Comparison of ENCODE assay signal across 9 cellular contexts in genomic region chr10:78543749-78544446, GRCh38.
DNase-seq lines count a peak whose midpoint lies in the region; ATAC-seq and TF ChIP-seq lines count a peak whose summit lies in the region.
"Had no signal": no experiment of that assay in that cellular context is flagged by ENCODE, and none has a peak within 500 bp of the region (broad histone marks: within the 10 kb centered on the region; RNA-seq: fewer than 3 reads in every experiment).

No MANE protein-coding gene starts in this region.

- H3K27ac Mint-ChIP-seq in activated T-cell treated with anti-CD3 and anti-CD28 coated beads, Interleukin-2, amount 50 U/mL, for 72 hours = no peak overlapping the region
- H3K27ac Mint-ChIP-seq in nephron (peak overlapping the region; percentile 88 to 95 (median 94)), Caco-2 (ENCODE audit: unreplicated experiment) (no peak overlapping the region)
- H3K27ac Mint-ChIP-seq: CD4-positive, alpha-beta memory T cell had no signal

- peaks cover 0 to 37% (median 26%) of the 10 kb centered on the region in 4 donors for H3K4me1 ChIP-seq in tibial nerve
- H3K4me1 ChIP-seq in Caco-2 = peaks cover 19% of the 10 kb centered on the region

- no peak overlapping the region for H3K4me3 Mint-ChIP-seq in activated T-cell treated with anti-CD3 and anti-CD28 coated beads, Interleukin-2, amount 50 U/mL, for 72 hours
- H3K4me3 Mint-ChIP-seq in activated T-cell treated with anti-CD3 and anti-CD28 coated beads, Interleukin-2, amount 50 U/mL, for 4 hours = no peak overlapping the region
- peak overlapping the region in 1 of 3 experiments; percentile 12 for H3K4me3 Mint-ChIP-seq in nephron
- H3K4me3 Mint-ChIP-seq in Caco-2 (ENCODE audit: unreplicated experiment) = no peak overlapping the region
- H3K4me3 Mint-ChIP-seq: CD4-positive, alpha-beta memory T cell had no signal

- H3K4me3 ChIP-seq in fibroblast of the aortic adventitia (ENCODE audit: low read depth, low read length) (no peak overlapping the region), tibial nerve (no peak overlapping the region), Caco-2 (ENCODE audit: low read depth, low read length) (no peak overlapping the region)

- H3K36me3 ChIP-seq in tibial nerve = no peaks in the 10 kb centered on the region
- no peaks in the 10 kb centered on the region for H3K36me3 ChIP-seq in Caco-2 (ENCODE audit: control insufficient read depth, insufficient read depth, low read length)

- intact Hi-C loops in Caco-2 (cut with micrococcal nuclease; ENCODE audit: unreplicated experiment) = no loop called here

- peaks cover 10% of the 10 kb centered on the region for H3K4me1 Mint-ChIP-seq in activated T-cell treated with anti-CD3 and anti-CD28 coated beads, Interleukin-2, amount 50 U/mL, for 72 hours (ENCODE audit: low read depth)
- H3K4me1 Mint-ChIP-seq in activated T-cell treated with anti-CD3 and anti-CD28 coated beads, Interleukin-2, amount 50 U/mL, for 4 hours (ENCODE audit: low read depth) = peaks cover 8% of the 10 kb centered on the region
- H3K4me1 Mint-ChIP-seq in nephron = peaks cover 68% of the 10 kb centered on the region
- H3K4me1 Mint-ChIP-seq in Caco-2 (ENCODE audit: low read depth, unreplicated experiment) = peaks cover 25% of the 10 kb centered on the region

- H3K27me3 ChIP-seq in tibial nerve (no peaks in the 10 kb centered on the region), Caco-2 (replicated peaks; ENCODE audit: control insufficient read depth, insufficient read depth, low read length) (no peaks in the 10 kb centered on the region)

- peak; percentile 55 to 65 for ATAC-seq in activated T-cell treated with anti-CD3 and anti-CD28 coated beads, Interleukin-2, amount 50 U/mL, for 72 hours (replicated peaks in 1 of 2)
- ATAC-seq in activated T-cell treated with anti-CD3 and anti-CD28 coated beads, Interleukin-2, amount 50 U/mL, for 4 hours = no peak
- ATAC-seq in HG03045 (IDR thresholded peaks at IDR 0.05; ENCODE audit: unreplicated experiment) (no peak), GM18505 (IDR thresholded peaks at IDR 0.05; ENCODE audit: unreplicated experiment) (no peak)

- H3K9me3 ChIP-seq in tibial nerve = no peaks in the 10 kb centered on the region
- H3K9me3 ChIP-seq in Caco-2 = 0 out of 2 replicates have a peak, but pooled peaks cover 2% of the 10 kb centered on the region

- CTCF ChIA-PET in Caco-2 (lab: Charles Lee) = no interaction called here

- peak overlapping the region in 3 of 4 donors; percentile 9 to 81 (median 77) for H3K27ac ChIP-seq in tibial nerve

- peaks cover 0 to 2% of the 10 kb centered on the region in 2 donors for H3K9me3 Mint-ChIP-seq in activated T-cell treated with anti-CD3 and anti-CD28 coated beads, Interleukin-2, amount 50 U/mL, for 72 hours
- H3K9me3 Mint-ChIP-seq in activated T-cell treated with anti-CD3 and anti-CD28 coated beads, Interleukin-2, amount 50 U/mL, for 4 hours = no peaks in the 10 kb centered on the region
- H3K9me3 Mint-ChIP-seq in nephron (no peaks in the 10 kb centered on the region), Caco-2 (ENCODE audit: unreplicated experiment) (no peaks in the 10 kb centered on the region)

- DNase-seq in activated T-cell treated with anti-CD3 and anti-CD28 coated beads, Interleukin-2, amount 50 U/mL, for 72 hours = no peak
- DNase-seq in activated T-cell treated with anti-CD3 and anti-CD28 coated beads, Interleukin-2, amount 50 U/mL, for 4 hours = no peak
- DNase-seq in fibroblast of the aortic adventitia (ENCODE audit: low read depth) = peak; percentile 98
- peak; percentile 63 to 83 for DNase-seq in tibial nerve (ENCODE audit: low spot score in 2 of 2)
- DNase-seq in Caco-2 = no peak
- DNase-seq: CD4-positive, alpha-beta memory T cell had no signal

- TF ChIP-seq POLR2A in tibial nerve (IDR thresholded peaks at IDR 0.05) = no peak
- no peak for TF ChIP-seq POLR2A in GM18505 (IDR thresholded peaks at IDR 0.05; ENCODE audit: borderline replicate concordance, extremely low read depth, insufficient read depth, insufficient read length)

- WGBS in tibial nerve, 2 donors = 21 to 37% methylated on average over 11 of the region's 11 CpGs

- POLR2A ChIA-PET in Caco-2 (lab: Charles Lee) = no interaction called here

- peaks cover 8% of the 10 kb centered on the region for H3K27me3 Mint-ChIP-seq in activated T-cell treated with anti-CD3 and anti-CD28 coated beads, Interleukin-2, amount 50 U/mL, for 72 hours (ENCODE audit: low read depth)
- peaks cover 18% of the 10 kb centered on the region for H3K27me3 Mint-ChIP-seq in activated T-cell treated with anti-CD3 and anti-CD28 coated beads, Interleukin-2, amount 50 U/mL, for 4 hours (ENCODE audit: low read depth)
- H3K27me3 Mint-ChIP-seq in nephron (ENCODE audit: low read depth) (peaks cover 20% of the 10 kb centered on the region), Caco-2 (ENCODE audit: insufficient read depth, unreplicated experiment) (no peaks in the 10 kb centered on the region)

- H3K36me3 Mint-ChIP-seq in activated T-cell treated with anti-CD3 and anti-CD28 coated beads, Interleukin-2, amount 50 U/mL, for 72 hours (ENCODE audit: insufficient read depth in 2 of 2) = no peaks in the 10 kb centered on the region
- no peaks in the 10 kb centered on the region for H3K36me3 Mint-ChIP-seq in activated T-cell treated with anti-CD3 and anti-CD28 coated beads, Interleukin-2, amount 50 U/mL, for 4 hours (ENCODE audit: insufficient read depth)
- H3K36me3 Mint-ChIP-seq in nephron (ENCODE audit: low read depth) (no peaks in the 10 kb centered on the region), Caco-2 (ENCODE audit: insufficient read depth, unreplicated experiment) (peaks cover 6% of the 10 kb centered on the region)
- H3K36me3 Mint-ChIP-seq: CD4-positive, alpha-beta memory T cell had no signal

- TF ChIP-seq CTCF in fibroblast of the aortic adventitia (IDR thresholded peaks at IDR 0.05; ENCODE audit: insufficient read depth, low read length) = no peak
- no peak for TF ChIP-seq CTCF in nephron (IDR thresholded peaks at IDR 0.05; ENCODE audit: unreplicated experiment in 3 of 3)
- no peak for TF ChIP-seq CTCF in tibial nerve (IDR thresholded peaks at IDR 0.05)
- TF ChIP-seq CTCF in Caco-2 (IDR thresholded peaks at IDR 0.05; ENCODE audit: insufficient read depth in 1 of 2, low read depth in 1 of 2, low read length in 1 of 2, severe bottlenecking in 1 of 2, unreplicated experiment in 1 of 2) = no peak

- TF ChIP-seq EP300 in tibial nerve (IDR thresholded peaks at IDR 0.05) = peak in 1 of 2 donors; percentile 97

- BruUV-seq in Caco-2 (replicated peaks; lab: Mats Ljungman, UMichigan) = no TSS peak

Comparison
In these comparisons a context has a peak if more than half of its experiments do, and no peak if none do; other contexts are left out.
1. ATAC-seq: peak in activated T-cell treated with anti-CD3 and anti-CD28 coated beads, Interleukin-2, amount 50 U/mL, for 72 hours (2 of 2); none in activated T-cell treated with anti-CD3 and anti-CD28 coated beads, Interleukin-2, amount 50 U/mL, for 4 hours (0 of 2), HG03045 (single experiment) and GM18505 (single experiment).
2. DNase-seq: peak in fibroblast of the aortic adventitia (single experiment) and tibial nerve (2 of 2); none in activated T-cell treated with anti-CD3 and anti-CD28 coated beads, Interleukin-2, amount 50 U/mL, for 72 hours (0 of 2), activated T-cell treated with anti-CD3 and anti-CD28 coated beads, Interleukin-2, amount 50 U/mL, for 4 hours (single experiment) and Caco-2 (0 of 2).
3. H3K27ac Mint-ChIP-seq: peak in nephron (3 of 3); none in activated T-cell treated with anti-CD3 and anti-CD28 coated beads, Interleukin-2, amount 50 U/mL, for 72 hours (single experiment) and Caco-2 (single experiment).